In genomic region chr15:79329186-79329611, GRCh38 we compare ENCODE assay signal across 12 cellular contexts. TPM values are rescaled to one million over a fixed set of nuclear protein-coding genes. Genes with fewer than 3 reads are reported as not detected.
DNase-seq lines count a peak whose midpoint lies in the region; ATAC-seq and TF ChIP-seq lines count a peak whose summit lies in the region.
"Had no signal": no experiment of that assay in that cellular context is flagged by ENCODE, and none has a peak within 500 bp of the region (broad histone marks: within the 10 kb centered on the region; RNA-seq: fewer than 3 reads in every experiment).

No MANE protein-coding gene starts in this region.

- no peaks in the 10 kb centered on the region for H3K9me3 Mint-ChIP-seq in endodermal cell
- H3K9me3 Mint-ChIP-seq: activated B cell treated with CpG ODN at 0.5 μM for 24 hours had no signal

- no peak for TF ChIP-seq CTCF in endodermal cell (conservative IDR thresholded peaks at IDR 0.05)
- TF ChIP-seq CTCF in vagina (IDR thresholded peaks at IDR 0.05): no peak

- ATAC-seq in GM19463 (IDR thresholded peaks at IDR 0.05; ENCODE audit: unreplicated experiment): no peak

- H3K4me3 ChIP-seq in GM23248: no peak overlapping the region
- no peak overlapping the region for H3K4me3 ChIP-seq in endodermal cell (ENCODE audit: low read length)
- H3K4me3 ChIP-seq in trophoblast cell (ENCODE audit: low read depth, low read length): no peak overlapping the region
- no peak overlapping the region for H3K4me3 ChIP-seq in vagina

- no peaks in the 10 kb centered on the region for H3F3A ChIP-seq in GM23248 (ENCODE audit: insufficient read depth)

- H3K27me3 ChIP-seq in GM23248 (replicated peaks; ENCODE audit: insufficient read depth) (no peaks in the 10 kb centered on the region), endodermal cell (ENCODE audit: control insufficient read depth, insufficient read depth, low read length, poor library complexity, severe bottlenecking) (no peaks in the 10 kb centered on the region), trophoblast cell (ENCODE audit: insufficient read depth, low read length) (no peaks in the 10 kb centered on the region), vagina (no peaks in the 10 kb centered on the region)

- H3K14ac ChIP-seq in trophoblast cell (ENCODE audit: low read length): peak overlapping the region; percentile 82

- intact Hi-C loops in vagina (cut with DNase I): no loop called here

- H3K4me1 ChIP-seq in GM23248 (ENCODE audit: insufficient read depth) (peaks cover 12% of the 10 kb centered on the region), endodermal cell (ENCODE audit: control insufficient read depth, insufficient read depth, low read length) (peaks cover 6% of the 10 kb centered on the region), trophoblast cell (ENCODE audit: control insufficient read depth in 1 of 2, insufficient read depth in 2 of 2, low read length in 2 of 2) (peaks cover 21 to 24% of the 10 kb centered on the region in 2 experiments), vagina (no peaks in the 10 kb centered on the region)

- no peak overlapping the region for H3K4me3 Mint-ChIP-seq in endodermal cell
- H3K4me3 Mint-ChIP-seq: activated B cell treated with CpG ODN at 0.5 μM for 24 hours; activated naive CD8-positive, alpha-beta T cell had no signal

- H2AFZ ChIP-seq in GM23248: no peak overlapping the region
- no peak overlapping the region for H2AFZ ChIP-seq in trophoblast cell (ENCODE audit: insufficient read depth, low read length, poor library complexity)

- H3K4ac ChIP-seq in trophoblast cell (ENCODE audit: low read depth, low read length): peak overlapping the region; percentile 68

- H2AK5ac ChIP-seq in trophoblast cell (ENCODE audit: low read length): peak overlapping the region; percentile 64

- peak overlapping the region; percentile 86 for H2BK120ac ChIP-seq in trophoblast cell (ENCODE audit: insufficient read depth, low read length, poor library complexity)

- peak overlapping the region; percentile 94 for H2BK12ac ChIP-seq in trophoblast cell (ENCODE audit: low read length)

- peaks cover 17% of the 10 kb centered on the region; the same call in 1 of the 2 replicates for H3K79me2 ChIP-seq in GM23248 (ENCODE audit: insufficient read depth)
- peaks cover under 1% of the 10 kb centered on the region for H3K79me2 ChIP-seq in trophoblast cell (ENCODE audit: control insufficient read depth, insufficient read depth, low read length, poor library complexity)

- peaks cover 17% of the 10 kb centered on the region for H3K79me1 ChIP-seq in trophoblast cell (ENCODE audit: low read length)

- peaks cover 8% of the 10 kb centered on the region for H3K4me1 Mint-ChIP-seq in endodermal cell
- H3K4me1 Mint-ChIP-seq: activated B cell treated with CpG ODN at 0.5 μM for 24 hours had no signal

- no peaks in the 10 kb centered on the region for H3K27me3 Mint-ChIP-seq in endodermal cell (ENCODE audit: insufficient read depth)
- H3K27me3 Mint-ChIP-seq: activated B cell treated with CpG ODN at 0.5 μM for 24 hours; activated naive CD8-positive, alpha-beta T cell had no signal

- H3K27ac ChIP-seq in GM23248 (peak overlapping the region; percentile 30), endodermal cell (ENCODE audit: low read depth, low read length) (no peak overlapping the region), trophoblast cell (ENCODE audit: low read depth, low read length) (peak overlapping the region; percentile 82), vagina (no peak overlapping the region)
- H3K27ac ChIP-seq: HL-60 had no signal

- no peak for TF ChIP-seq POLR2A in vagina (IDR thresholded peaks at IDR 0.05)

- in situ Hi-C loops in GM23248 (cut with MboI): no loop called here

- H4K8ac ChIP-seq in trophoblast cell (ENCODE audit: low read depth, low read length): peak overlapping the region; percentile 72

- peaks cover 31% of the 10 kb centered on the region for H3K36me3 Mint-ChIP-seq in endodermal cell (ENCODE audit: low read depth)

- H3K9ac ChIP-seq in GM23248 (no peak overlapping the region), endodermal cell (ENCODE audit: extremely low read depth, low read length, poor library complexity, severe bottlenecking) (no peak overlapping the region), trophoblast cell (ENCODE audit: low read length) (no peak overlapping the region)

- H3K18ac ChIP-seq in trophoblast cell (ENCODE audit: low read length): peak overlapping the region; percentile 74

- no peaks in the 10 kb centered on the region for H3K36me3 ChIP-seq in GM23248 (ENCODE audit: low read depth)
- peaks cover 16% of the 10 kb centered on the region for H3K36me3 ChIP-seq in endodermal cell (ENCODE audit: control insufficient read depth, insufficient read depth, low read length)
- peaks cover 6 to 8% of the 10 kb centered on the region in 2 experiments for H3K36me3 ChIP-seq in trophoblast cell (ENCODE audit: control insufficient read depth in 1 of 2, insufficient read depth in 2 of 2, low read length in 2 of 2)
- no peaks in the 10 kb centered on the region for H3K36me3 ChIP-seq in vagina

- H3K4me2 ChIP-seq in GM23248 (ENCODE audit: unreplicated experiment) (no peak overlapping the region), trophoblast cell (ENCODE audit: low read length) (no peak overlapping the region)

- H3K9me3 ChIP-seq in GM23248 (ENCODE audit: low read depth): no peaks in the 10 kb centered on the region
- peaks cover 7% of the 10 kb centered on the region for H3K9me3 ChIP-seq in endodermal cell (ENCODE audit: control insufficient read depth, low read length)
- no peaks in the 10 kb centered on the region for H3K9me3 ChIP-seq in trophoblast cell (ENCODE audit: insufficient read depth, low read depth, low read length)
- H3K9me3 ChIP-seq in vagina: no peaks in the 10 kb centered on the region

- H4K12ac ChIP-seq in trophoblast cell (ENCODE audit: low read depth, low read length): no peak overlapping the region

- H3K23ac ChIP-seq in trophoblast cell (ENCODE audit: low read length): no peak overlapping the region

- peak overlapping the region; percentile 53 for H4K91ac ChIP-seq in trophoblast cell (ENCODE audit: low read depth, low read length)

- 77 to 86% methylated on average over 2 of the region's 2 CpGs for WGBS in GM23248 (ENCODE audit: low coverage in 1 of 2, low lambda C conversion rate in 2 of 2, missing lambda C conversion rate in 2 of 2), 2 experiments
- WGBS in endodermal cell (ENCODE audit: insufficient coverage in 1 of 2, insufficient read length in 1 of 2), 2 experiments: 86 to 93% methylated on average over 2 of the region's 2 CpGs
- WGBS in trophoblast cell (ENCODE audit: extremely low coverage, insufficient coverage, insufficient read length): no CpG with 5 or more reads among the region's 2 CpGs

- no peaks in the 10 kb centered on the region for H3K9me2 ChIP-seq in GM23248 (ENCODE audit: insufficient read depth)

- no peaks in the 10 kb centered on the region for H4K20me1 ChIP-seq in GM23248 (ENCODE audit: insufficient read depth)

- peak overlapping the region; percentile 73 for H2BK5ac ChIP-seq in trophoblast cell (ENCODE audit: low read depth, low read length, poor library complexity)

- DNase-seq in GM23248: peak; percentile 61
- DNase-seq in NCI-H460 (ENCODE audit: extremely low read depth, low read depth): peak; percentile 21
- DNase-seq in endodermal cell: peak; percentile 55
- peak in 1 of 2 donors; percentile 7 for DNase-seq in trophoblast cell
- no peak for DNase-seq in vagina (ENCODE audit: extremely low spot score in 2 of 2)
- no peak for DNase-seq in GOT3 (lab: John Stamatoyannopoulos, UW)
- DNase-seq: activated B cell treated with CpG ODN at 0.5 μM for 24 hours, hippocampal formation, posterior cingulate gyrus had no signal

- H3K27ac Mint-ChIP-seq in endodermal cell: peak overlapping the region; percentile 79
- H3K27ac Mint-ChIP-seq: activated B cell treated with CpG ODN at 0.5 μM for 24 hours; activated naive CD8-positive, alpha-beta T cell had no signal

RNA-seq across cellular contexts. Expression of gene TMED3, which starts 18.3 kb away (rescaled TPM):
- 209 and 239 TPM in 2 replicates for total RNA-seq in GM23248 (2014; rRNA removed; shearing (Covaris generic))
- polyA plus RNA-seq in GM23248 (2016; fragmentation: Nextera tagmentation; extraction: Ambion mirVana): 168 and 184 TPM in 2 replicates
- total RNA-seq in NCI-H460 (2014; rRNA removed; shearing (Covaris generic)): 150 and 174 TPM in 2 replicates
- 396 and 401 TPM in 2 replicates for polyA plus RNA-seq in NCI-H460 (2014; cell fraction: nucleus; rRNA removed)
- total RNA-seq in endodermal cell (10 to 100 TPM; 44.8 to 48.9 TPM), vagina (75.4 TPM)
- polyA plus RNA-seq in endodermal cell (2013, experiment 1 of 2): 58.0 TPM
- 50.8 TPM for polyA plus RNA-seq in endodermal cell (2013, experiment 2 of 2)
- 86.1 and 86.8 TPM in 2 replicates for polyA plus RNA-seq in trophoblast cell (2013)

RNA-seq across cellular contexts. Expression of gene ANKRD34C, which starts 46.7 kb away (rescaled TPM):
- total RNA-seq in GM23248 (2014; rRNA removed; shearing (Covaris generic)): not detected in 2 replicates
- polyA plus RNA-seq in GM23248 (2016; fragmentation: Nextera tagmentation; extraction: Ambion mirVana): not detected in 2 replicates
- total RNA-seq in NCI-H460 (2014; rRNA removed; shearing (Covaris generic)): not detected in 2 replicates
- not detected in 2 replicates for polyA plus RNA-seq in NCI-H460 (2014; cell fraction: nucleus; rRNA removed)
- total RNA-seq in endodermal cell (not detected), vagina (0.25 TPM)
- not detected for polyA plus RNA-seq in endodermal cell (2013, experiment 1 of 2)
- polyA plus RNA-seq in endodermal cell (2013, experiment 2 of 2): not detected
- polyA plus RNA-seq in trophoblast cell (2013): not detected in 2 replicates
- total RNA-seq: activated B cell treated with CpG ODN at 0.5 μM for 24 hours had no signal

Comparison
In these comparisons a context has a peak if more than half of its experiments do, and no peak if none do; other contexts are left out.
1. DNase-seq: peak in GM23248 (single experiment), NCI-H460 (single experiment) and endodermal cell (single experiment); none in vagina (0 of 2) and GOT3 (single experiment).
2. H3K27ac ChIP-seq: peak in GM23248 (single experiment) and trophoblast cell (single experiment); none in endodermal cell (single experiment) and vagina (single experiment).